In genomic region chr3:184333700-184334099, GRCh38 we compare ENCODE assay signal across 1 cellular context.
TF ChIP-seq lines count a peak whose summit lies in the region.

No MANE protein-coding gene starts in this region.

TF ChIP-seq in IMR-90, 13 proteins besides CTCF, POLR2A, EP300 and RAD21 (continued from another document):
- TF ChIP-seq ELK1 (IDR thresholded peaks at IDR 0.05; ENCODE audit: borderline replicate concordance, low read depth, low read length): no peak
- TF ChIP-seq SMC3 (IDR thresholded peaks at IDR 0.05; ENCODE audit: low read depth, low read length): no peak
- TF ChIP-seq MXI1 (IDR thresholded peaks at IDR 0.05; ENCODE audit: borderline replicate concordance, low read depth, low read length): no peak
